ENCODE assay signal across 1 cellular context in the genomic region with DNA sequence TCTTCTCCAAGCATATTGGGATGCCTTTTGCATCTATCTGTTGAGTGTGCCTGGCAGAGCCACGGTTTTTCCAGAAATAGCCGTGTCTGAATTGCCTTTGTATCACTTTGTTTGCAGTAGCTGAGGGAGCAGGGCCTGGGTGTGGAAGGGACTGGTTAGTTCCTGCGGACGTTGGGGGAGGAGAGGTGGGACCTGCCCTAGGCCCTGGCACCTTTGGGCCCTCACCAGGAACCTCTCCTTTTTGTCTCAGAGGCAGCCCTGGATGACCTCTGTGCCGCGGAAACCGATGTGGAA.
TF ChIP-seq lines count a peak whose summit lies in the region.

No MANE protein-coding gene starts in this region.

TF ChIP-seq in A549, 52 proteins besides CTCF, POLR2A, EP300 and RAD21 (continued from another document):
- TF ChIP-seq, protein P1, sequence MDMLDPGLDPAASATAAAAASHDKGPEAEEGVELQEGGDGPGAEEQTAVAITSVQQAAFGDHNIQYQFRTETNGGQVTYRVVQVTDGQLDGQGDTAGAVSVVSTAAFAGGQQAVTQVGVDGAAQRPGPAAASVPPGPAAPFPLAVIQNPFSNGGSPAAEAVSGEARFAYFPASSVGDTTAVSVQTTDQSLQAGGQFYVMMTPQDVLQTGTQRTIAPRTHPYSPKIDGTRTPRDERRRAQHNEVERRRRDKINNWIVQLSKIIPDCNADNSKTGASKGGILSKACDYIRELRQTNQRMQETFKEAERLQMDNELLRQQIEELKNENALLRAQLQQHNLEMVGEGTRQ (IDR thresholded peaks at IDR 0.05), result no peak
- no peak for TF ChIP-seq NFE2L2 (conservative IDR thresholded peaks at IDR 0.05; ENCODE audit: low read length)
